In the genomic region with DNA sequence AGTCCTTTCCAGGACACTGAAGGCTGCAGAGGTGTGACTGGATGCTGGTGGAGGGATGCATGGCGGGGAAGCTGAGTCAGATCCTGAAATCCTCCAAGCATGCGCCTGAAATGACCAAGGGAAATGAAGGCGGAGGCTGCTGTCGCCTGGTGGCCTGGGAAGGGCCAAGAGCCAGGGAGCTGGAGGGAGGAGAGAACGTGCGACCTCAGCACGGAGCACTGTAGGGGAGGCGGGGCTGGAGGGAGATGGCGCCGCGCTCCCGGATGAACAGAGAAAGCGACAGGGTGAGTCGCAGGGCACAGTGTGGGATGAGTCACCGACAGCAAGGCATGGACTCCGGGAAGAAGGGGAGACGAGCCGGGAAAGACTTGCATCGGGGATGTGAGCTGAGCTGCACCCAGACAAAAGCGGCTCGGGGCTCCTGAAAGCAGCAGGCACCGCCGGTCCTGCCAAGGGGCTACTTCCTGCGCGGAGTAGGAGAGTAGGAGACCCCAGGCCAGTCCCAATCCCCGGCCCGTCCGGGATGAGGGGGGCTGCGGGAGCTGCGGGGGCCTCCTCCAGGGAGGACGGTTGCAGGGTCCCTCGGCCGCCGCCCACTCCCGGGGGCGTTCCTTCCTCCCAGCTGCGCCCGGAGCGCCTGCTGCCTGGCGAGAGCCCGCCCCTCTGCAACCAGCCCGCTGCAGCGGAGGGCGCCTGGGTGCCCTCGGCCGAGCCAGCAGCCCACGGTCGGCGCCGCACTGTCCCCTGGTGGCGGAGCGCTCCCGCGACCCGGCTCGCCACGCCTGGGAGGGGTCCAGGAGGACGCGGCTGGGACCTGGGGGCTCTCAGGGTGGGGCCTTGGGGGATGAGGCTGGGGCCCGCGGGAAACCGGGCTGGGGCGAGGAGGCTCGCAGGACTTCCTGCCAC, we compare ENCODE assay signal across 7 cellular contexts.
DNase-seq lines count a peak whose midpoint lies in the region; ATAC-seq and TF ChIP-seq lines count a peak whose summit lies in the region.

No MANE protein-coding gene starts in this region.

- H3K4me3 ChIP-seq in astrocyte of the spinal cord (ENCODE audit: low read depth, low read length) = peak overlapping the region; percentile 65
- peak overlapping the region; percentile 78 for H3K4me3 ChIP-seq in retinal pigment epithelial cell (ENCODE audit: low read length)

- H3K4me3 Mint-ChIP-seq in T-helper 2 cell treated with Interferon-gamma antibody and Interleukin-4, amounts not matched to agents 5 μg/mL and 100 μg/mL, for 36 hours = peak overlapping the region; percentile 100

- peak; percentile 50 for ATAC-seq in HG02884 (IDR thresholded peaks at IDR 0.05; ENCODE audit: unreplicated experiment)

- DNase-seq in GM13977 (ENCODE audit: low spot score) (peak; percentile 74), NCI-H1694 (lab: John Stamatoyannopoulos, UW) (peak; percentile 56), astrocyte of the spinal cord (ENCODE audit: low read depth, low spot score) (peak; percentile 95), hypothalamus (lab: John Stamatoyannopoulos, UW) (peak; percentile 55 to 96 (median 87)), retinal pigment epithelial cell (ENCODE audit: low read depth) (peak; percentile 86)
- peak; percentile 81 for DNase-seq in T-helper 2 cell treated with Interferon-gamma antibody and Interleukin-4, amounts not matched to agents 5 μg/mL and 100 μg/mL, for 36 hours (ENCODE audit: low spot score)

- H3K9me3 Mint-ChIP-seq in T-helper 2 cell treated with Interferon-gamma antibody and Interleukin-4, amounts not matched to agents 5 μg/mL and 100 μg/mL, for 36 hours = no peaks in the 10 kb centered on the region

- in situ Hi-C loops in GM13977 (cut with MboI; ENCODE audit: low pct_unique_long_range_greater_than_20kb, low sequenced_read_pairs, unreplicated experiment) (no loop called here), astrocyte of the spinal cord (cut with HindIII; ENCODE audit: low sequenced_read_pairs) (loop anchor here (25.0 kb wide), 1 partner anchor 151 kb away; the partner anchor contains the start of gene SERPINB1)

- H3K36me3 Mint-ChIP-seq in T-helper 2 cell treated with Interferon-gamma antibody and Interleukin-4, amounts not matched to agents 5 μg/mL and 100 μg/mL, for 36 hours (ENCODE audit: low read depth) = peaks cover 2% of the 10 kb centered on the region

- H3K27me3 Mint-ChIP-seq in T-helper 2 cell treated with Interferon-gamma antibody and Interleukin-4, amounts not matched to agents 5 μg/mL and 100 μg/mL, for 36 hours (ENCODE audit: low read depth) = peaks cover 2% of the 10 kb centered on the region

- H3K27ac Mint-ChIP-seq in T-helper 2 cell treated with Interferon-gamma antibody and Interleukin-4, amounts not matched to agents 5 μg/mL and 100 μg/mL, for 36 hours = peak overlapping the region; percentile 100

- peaks cover 24% of the 10 kb centered on the region for H3K4me1 Mint-ChIP-seq in T-helper 2 cell treated with Interferon-gamma antibody and Interleukin-4, amounts not matched to agents 5 μg/mL and 100 μg/mL, for 36 hours (ENCODE audit: low read depth)

- TF ChIP-seq CTCF in GM13977 (IDR thresholded peaks at IDR 0.05; ENCODE audit: extremely low read depth, insufficient read depth, missing control alignments) = peak; percentile 81
- TF ChIP-seq CTCF in astrocyte of the spinal cord (IDR thresholded peaks at IDR 0.05; ENCODE audit: low read depth, low read length) = peak; percentile 72
- peak; percentile 70 for TF ChIP-seq CTCF in retinal pigment epithelial cell (conservative IDR thresholded peaks at IDR 0.05; ENCODE audit: low read depth, low read length)

Comparison
In these comparisons a context has a peak if more than half of its experiments do, and no peak if none do; other contexts are left out.
1. Peak in every context shown above with its lines: DNase-seq, ATAC-seq and H3K4me3 ChIP-seq.